Comparison of ENCODE assay signal across 15 cellular contexts in genomic region chr20:17643531-17644188, GRCh38. TPM values are rescaled to one million over a fixed set of nuclear protein-coding genes. Genes with fewer than 3 reads are reported as not detected.
DNase-seq lines count a peak whose midpoint lies in the region; ATAC-seq and TF ChIP-seq lines count a peak whose summit lies in the region.
"Had no signal": no experiment of that assay in that cellular context is flagged by ENCODE, and none has a peak within 500 bp of the region (broad histone marks: within the 10 kb centered on the region; RNA-seq: fewer than 3 reads in every experiment).

No MANE protein-coding gene starts in this region.

- no peak overlapping the region for H3K4me3 Mint-ChIP-seq in effector memory CD8-positive, alpha-beta T cell
- H3K4me3 Mint-ChIP-seq: activated T-cell treated with anti-CD3 and anti-CD28 coated beads, Interleukin-2, amount 50 U/mL, for 4 hours had no signal

- H3K27ac Mint-ChIP-seq in effector memory CD8-positive, alpha-beta T cell = peak overlapping the region; percentile 28 to 69

- H3K27me3 ChIP-seq in HL-60 (ENCODE audit: insufficient read depth, poor library complexity, severe bottlenecking) (no peaks in the 10 kb centered on the region), lower lobe of right lung (ENCODE audit: low read depth) (no peaks in the 10 kb centered on the region), spleen (replicated peaks in 1 of 7) (no peaks in the 10 kb centered on the region)
- H3K27me3 ChIP-seq: colonic mucosa, esophagus squamous epithelium, SJCRH30 had no signal

- no peaks in the 10 kb centered on the region for H3K27me3 Mint-ChIP-seq in effector memory CD8-positive, alpha-beta T cell

- TF ChIP-seq POLR2A in spleen (IDR thresholded peaks at IDR 0.05) = no peak

- H3K27ac ChIP-seq in HL-60 (replicated peaks) (peak overlapping the region; percentile 17; the same call in 1 of the 2 replicates), lower lobe of right lung (peak overlapping the region; percentile 3), spleen (no peak overlapping the region)
- H3K27ac ChIP-seq: colonic mucosa, esophagus squamous epithelium, SJCRH30 had no signal

- TF ChIP-seq CTCF in HL-60 (IDR thresholded peaks at IDR 0.05; ENCODE audit: insufficient read depth, low read length) (no peak), lower lobe of right lung (IDR thresholded peaks at IDR 0.05) (no peak), spleen (IDR thresholded peaks at IDR 0.05 in 8 of 11, conservative IDR thresholded peaks at IDR 0.05 in 3 of 11) (no peak)

- peaks cover 46% of the 10 kb centered on the region for H3K36me3 ChIP-seq in lower lobe of right lung
- peaks cover 3 to 55% (median 39%) of the 10 kb centered on the region in 6 donors for H3K36me3 ChIP-seq in spleen

- intact Hi-C loops in lower lobe of right lung (cut with DNase I) (no loop called here), spleen (cut with DNase I; ENCODE audit: low total_unique reads) (no loop called here)

- H3K4me1 ChIP-seq in lower lobe of right lung (peaks cover 33% of the 10 kb centered on the region), spleen (peaks cover 12 to 64% (median 34%) of the 10 kb centered on the region in 6 donors)

- ATAC-seq in effector memory CD8-positive, alpha-beta T cell (replicated peaks) = no peak
- ATAC-seq in lower lobe of right lung = no peak
- ATAC-seq in HG02884 (IDR thresholded peaks at IDR 0.05; ENCODE audit: unreplicated experiment) = no peak
- ATAC-seq in GM19035 (IDR thresholded peaks at IDR 0.05; ENCODE audit: unreplicated experiment) = no peak
- ATAC-seq in GM18502 (IDR thresholded peaks at IDR 0.05; ENCODE audit: poor library complexity, unreplicated experiment) = no peak
- ATAC-seq: activated T-cell treated with anti-CD3 and anti-CD28 coated beads, Interleukin-2, amount 50 U/mL, for 4 hours had no signal

- no peak for DNase-seq in HL-60 (ENCODE audit: low read depth in 1 of 2, low spot score in 1 of 2)
- DNase-seq in effector memory CD8-positive, alpha-beta T cell = no peak
- DNase-seq in lower lobe of right lung = peak; percentile 10
- DNase-seq in spleen = peak; percentile 27
- no peak for DNase-seq in CD1c-positive myeloid dendritic cell (ENCODE audit: extremely low spot score)
- DNase-seq: activated T-cell treated with anti-CD3 and anti-CD28 coated beads, Interleukin-2, amount 50 U/mL, for 4 hours; colonic mucosa; esophagus squamous epithelium; NCI-H2081; SJCRH30 had no signal

- H3K4me3 ChIP-seq in HL-60 (replicated peaks; ENCODE audit: insufficient read depth, low read length) = no peak overlapping the region
- no peak overlapping the region for H3K4me3 ChIP-seq in lower lobe of right lung
- H3K4me3 ChIP-seq in spleen = no peak overlapping the region
- H3K4me3 ChIP-seq: colonic mucosa, esophagus squamous epithelium, SJCRH30 had no signal

- 84 to 90% (median 89%) methylated on average over 10 of the region's 10 CpGs for WGBS in spleen, 5 donors

- no peaks in the 10 kb centered on the region for H3K9me3 ChIP-seq in lower lobe of right lung
- H3K9me3 ChIP-seq in spleen = no peaks in the 10 kb centered on the region
- H3K9me3 ChIP-seq: colonic mucosa, esophagus squamous epithelium, SJCRH30 had no signal

- H3K4me1 Mint-ChIP-seq in effector memory CD8-positive, alpha-beta T cell (ENCODE audit: low read depth in 2 of 2) = peaks cover 0 to 9% of the 10 kb centered on the region in 2 donors

- H3K36me3 Mint-ChIP-seq in effector memory CD8-positive, alpha-beta T cell (ENCODE audit: insufficient read depth) = peaks cover 7% of the 10 kb centered on the region

- H3K9me3 Mint-ChIP-seq in effector memory CD8-positive, alpha-beta T cell = no peaks in the 10 kb centered on the region
- H3K9me3 Mint-ChIP-seq: activated T-cell treated with anti-CD3 and anti-CD28 coated beads, Interleukin-2, amount 50 U/mL, for 4 hours had no signal

RNA-seq across cellular contexts. Expression of gene RRBP1, which starts 38.4 kb away (rescaled TPM):
- total RNA-seq in lower lobe of right lung (138 TPM), spleen (100 to 1,000 TPM in 6 of 7 donors, 10 to 100 TPM in 1; 78.8 to 164 (median 122) TPM)
- 10 to 100 TPM; 17.0 to 27.3 (median 21.7) TPM for polyA plus RNA-seq in spleen

RNA-seq across cellular contexts. Expression of gene BANF2, which starts 56.1 kb away (rescaled TPM):
- total RNA-seq in lower lobe of right lung = not detected
- not detected for total RNA-seq in spleen
- polyA plus RNA-seq in spleen = not detected
- total RNA-seq: activated T-cell treated with anti-CD3 and anti-CD28 coated beads, Interleukin-2, amount 50 U/mL, for 4 hours; colonic mucosa; Daoy; esophagus squamous epithelium; lower leg skin; SJCRH30 had no signal

Comparison
In these comparisons a context has a peak if more than half of its experiments do, and no peak if none do; other contexts are left out.
1. DNase-seq: peak in lower lobe of right lung (single experiment) and spleen (single experiment); none in HL-60 (0 of 2), effector memory CD8-positive, alpha-beta T cell (0 of 3) and CD1c-positive myeloid dendritic cell (single experiment).
2. H3K27ac ChIP-seq: peak in HL-60 (single experiment) and lower lobe of right lung (single experiment); none in spleen (0 of 8).